In genomic region chr4:84718699-84719098, GRCh38 we compare ENCODE assay signal across 2 cellular contexts.
TF ChIP-seq lines count a peak whose summit lies in the region.

No MANE protein-coding gene starts in this region.

TF ChIP-seq in SK-N-SH treated with all-trans-retinoic acid at 6 μM for 48 hours, 23 proteins besides CTCF, POLR2A, EP300 and RAD21 (continued from another document):
- TF ChIP-seq TSHZ2 (CRISPR knock-in tag; IDR thresholded peaks at IDR 0.05) (no peak), ESRRG (CRISPR knock-in tag; IDR thresholded peaks at IDR 0.05) (no peak), ISL1 (CRISPR knock-in tag; IDR thresholded peaks at IDR 0.05) (no peak)

TF ChIP-seq in SK-N-SH, 30 proteins besides CTCF, POLR2A, EP300 and RAD21 (continued from another document):
- TF ChIP-seq GATA2 (CRISPR knock-in tag; IDR thresholded peaks at IDR 0.05), result no peak
- no peak for TF ChIP-seq NFIC (IDR thresholded peaks at IDR 0.05; ENCODE audit: borderline replicate concordance)
- TF ChIP-seq CHD2 (IDR thresholded peaks at IDR 0.05; ENCODE audit: low read length, partially characterized antibody), result no peak
- no peak for TF ChIP-seq FOXJ3 (CRISPR knock-in tag; IDR thresholded peaks at IDR 0.05)
